ENCODE assay signal across 7 cellular contexts in the genomic region with DNA sequence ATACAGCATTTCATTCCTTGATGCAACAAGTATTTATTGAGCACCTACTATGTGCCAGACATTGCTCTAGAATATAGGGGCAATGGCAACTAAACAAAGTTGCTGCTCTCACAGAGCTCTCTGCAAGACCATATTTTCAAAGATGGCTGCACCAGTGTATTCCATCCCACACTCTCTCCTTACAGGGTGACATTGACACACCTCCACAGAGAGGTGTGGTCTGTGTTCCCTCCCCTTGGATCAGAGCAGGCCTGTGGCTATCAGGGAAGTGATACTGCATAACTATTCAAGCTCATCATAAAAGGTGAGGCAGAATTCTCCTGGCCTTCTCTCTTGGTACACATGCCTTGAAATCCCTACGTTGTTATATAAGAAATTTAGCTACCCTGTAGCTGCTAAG.
"Had no signal": no experiment of that assay in that cellular context is flagged by ENCODE, and none has a peak within 500 bp of the region (broad histone marks: within the 10 kb centered on the region; RNA-seq: fewer than 3 reads in every experiment).

No MANE protein-coding gene starts in this region.

- H3K27ac ChIP-seq: GM23248, HL-60 had no signal

- H2AFZ ChIP-seq: GM23248 had no signal

- H3K4me3 ChIP-seq: GM23248, HAP-1 had no signal

- H3K9ac ChIP-seq: GM23248 had no signal

- H3K9me3 ChIP-seq: HAP-1 had no signal

- H3K4me1 ChIP-seq: HAP-1 had no signal

- DNase-seq: GM23248, GOT3, H7, IMR-90, KBM-7 had no signal

- H3K36me3 ChIP-seq: HAP-1 had no signal
